1 cellular context compared by ENCODE assay signal in the genomic region with DNA sequence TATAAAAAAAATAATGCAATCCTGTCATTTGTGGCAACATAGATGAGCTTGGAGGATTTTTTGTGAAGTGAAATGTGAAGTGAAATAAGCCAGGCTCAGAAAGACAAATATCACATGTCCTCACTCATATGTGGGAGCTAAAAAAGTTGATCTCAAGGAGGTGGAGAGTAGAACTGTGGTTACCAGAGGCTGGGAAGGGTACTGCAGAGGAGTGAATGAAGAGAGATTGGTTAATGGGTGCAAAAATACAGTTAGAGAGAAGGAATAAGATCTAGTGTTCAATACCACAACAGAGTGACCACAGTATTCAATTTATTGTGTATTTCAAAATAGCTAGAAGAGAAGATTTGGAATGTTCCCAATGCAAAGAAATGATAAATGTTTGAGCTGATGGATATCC.
TF ChIP-seq lines count a peak whose summit lies in the region.

No MANE protein-coding gene starts in this region.

TF ChIP-seq in SK-N-SH, 30 proteins besides CTCF, POLR2A, EP300 and RAD21 (continued from another document):
- TF ChIP-seq, protein P1, sequence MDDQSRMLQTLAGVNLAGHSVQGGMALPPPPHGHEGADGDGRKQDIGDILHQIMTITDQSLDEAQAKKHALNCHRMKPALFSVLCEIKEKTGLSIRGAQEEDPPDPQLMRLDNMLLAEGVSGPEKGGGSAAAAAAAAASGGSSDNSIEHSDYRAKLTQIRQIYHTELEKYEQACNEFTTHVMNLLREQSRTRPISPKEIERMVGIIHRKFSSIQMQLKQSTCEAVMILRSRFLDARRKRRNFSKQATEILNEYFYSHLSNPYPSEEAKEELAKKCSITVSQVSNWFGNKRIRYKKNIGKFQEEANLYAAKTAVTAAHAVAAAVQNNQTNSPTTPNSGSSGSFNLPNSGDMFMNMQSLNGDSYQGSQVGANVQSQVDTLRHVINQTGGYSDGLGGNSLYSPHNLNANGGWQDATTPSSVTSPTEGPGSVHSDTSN (IDR thresholded peaks at IDR 0.05): no peak
- no peak for TF ChIP-seq MEF2A (IDR thresholded peaks at IDR 0.05; ENCODE audit: borderline replicate concordance, low read depth)
- no peak for TF ChIP-seq JUND (IDR thresholded peaks at IDR 0.05)
- no peak for TF ChIP-seq TAF1 (IDR thresholded peaks at IDR 0.05; ENCODE audit: borderline replicate concordance, low read depth, low read length)
- no peak for TF ChIP-seq GABPA (IDR thresholded peaks at IDR 0.05; ENCODE audit: low read depth)
